19 cellular contexts compared by ENCODE assay signal in the genomic region with DNA sequence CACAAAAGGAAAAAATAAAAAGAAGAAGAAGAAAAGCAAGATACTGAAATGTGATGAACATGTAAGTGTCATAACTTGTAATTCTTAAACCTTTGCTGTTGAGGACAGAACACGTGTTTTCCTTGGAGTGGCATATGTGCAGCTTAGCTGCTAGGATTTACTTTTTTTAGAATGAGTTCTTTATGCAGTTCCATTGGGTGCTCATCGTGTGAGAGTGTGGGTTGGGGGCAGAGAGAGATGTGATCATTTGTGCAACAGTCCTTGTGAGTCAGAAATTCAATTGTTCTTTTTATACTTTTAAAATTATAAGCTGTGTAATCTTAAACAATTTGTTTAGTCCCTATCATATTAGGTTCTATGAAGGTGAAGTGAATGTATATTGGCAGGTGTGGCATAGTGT. TPM values are rescaled to one million over a fixed set of nuclear protein-coding genes. Genes with fewer than 3 reads are reported as not detected.
DNase-seq lines count a peak whose midpoint lies in the region; ATAC-seq and TF ChIP-seq lines count a peak whose summit lies in the region.
"Had no signal": no experiment of that assay in that cellular context is flagged by ENCODE, and none has a peak within 500 bp of the region (broad histone marks: within the 10 kb centered on the region; RNA-seq: fewer than 3 reads in every experiment).

No MANE protein-coding gene starts in this region.

- ATAC-seq in memory B cell (ENCODE audit: low read depth) (no peak), psoas muscle (no peak)
- ATAC-seq: CD8-positive, alpha-beta T cell had no signal

- peaks cover 20% of the 10 kb centered on the region for H3K4me1 Mint-ChIP-seq in activated naive CD4-positive, alpha-beta T cell treated with anti-CD3 and anti-CD28 coated beads, Interleukin-2, amount 50 U/mL, for 24 hours
- peaks cover 8% of the 10 kb centered on the region for H3K4me1 Mint-ChIP-seq in activated naive CD4-positive, alpha-beta T cell treated with anti-CD3 and anti-CD28 coated beads for 36 hours (ENCODE audit: low read depth)
- H3K4me1 Mint-ChIP-seq in endothelial cell (ENCODE audit: unreplicated experiment) (peaks cover 2% of the 10 kb centered on the region), memory B cell (peaks cover 4% of the 10 kb centered on the region)

- peaks cover 62% of the 10 kb centered on the region for H3K36me3 ChIP-seq in WERI-Rb-1
- H3K36me3 ChIP-seq in psoas muscle (ENCODE audit: insufficient read depth in 1 of 2, low read depth in 1 of 2) = peaks cover 10 to 97% of the 10 kb centered on the region in 2 donors

- TF ChIP-seq CTCF in WERI-Rb-1 (IDR thresholded peaks at IDR 0.05; ENCODE audit: low read depth, low read length) = no peak
- no peak for TF ChIP-seq CTCF in endothelial cell (IDR thresholded peaks at IDR 0.05; ENCODE audit: unreplicated experiment)
- TF ChIP-seq CTCF in psoas muscle (IDR thresholded peaks at IDR 0.05) = no peak

- WGBS in psoas muscle, 3 donors = 88 to 94% (median 93%) methylated on average over 2 of the region's 2 CpGs

- peaks cover 9% of the 10 kb centered on the region for H3K36me3 Mint-ChIP-seq in activated naive CD4-positive, alpha-beta T cell treated with anti-CD3 and anti-CD28 coated beads, Interleukin-2, amount 50 U/mL, for 24 hours
- H3K36me3 Mint-ChIP-seq in activated naive CD4-positive, alpha-beta T cell treated with anti-CD3 and anti-CD28 coated beads for 36 hours (ENCODE audit: low read depth) = peaks cover 16% of the 10 kb centered on the region
- H3K36me3 Mint-ChIP-seq in endothelial cell (ENCODE audit: low read depth, unreplicated experiment) (peaks cover 20% of the 10 kb centered on the region), memory B cell (peaks cover 13% of the 10 kb centered on the region)

- H3K9me3 ChIP-seq in WERI-Rb-1 (ENCODE audit: severe bottlenecking) (no peaks in the 10 kb centered on the region), psoas muscle (no peaks in the 10 kb centered on the region)
- H3K9me3 ChIP-seq: BLaER1, Caco-2, HAP-1 had no signal

- no peak for DNase-seq in activated naive CD4-positive, alpha-beta T cell treated with anti-CD3 and anti-CD28 coated beads for 36 hours
- no peak for DNase-seq in WERI-Rb-1
- no peak for DNase-seq in endothelial cell (ENCODE audit: low spot score)
- no peak for DNase-seq in memory B cell (ENCODE audit: low spot score in 2 of 2)
- no peak for DNase-seq in psoas muscle
- no peak for DNase-seq in SHP77 (lab: John Stamatoyannopoulos, UW)
- DNase-seq in effector CD8-positive, alpha-beta T cell (lab: John Stamatoyannopoulos, UW) = no peak
- DNase-seq: Caco-2; CD4-positive, CD25-positive, alpha-beta regulatory T cell; CD8-positive, alpha-beta T cell; DMS153; DND-41; GOT3; HFFc6 had no signal

- H3K27ac ChIP-seq in WERI-Rb-1 (peak overlapping the region; percentile 25), psoas muscle (no peak overlapping the region)
- H3K27ac ChIP-seq: BLaER1, C4-2B had no signal

- CTCF ChIA-PET in activated naive CD4-positive, alpha-beta T cell treated with anti-CD3 and anti-CD28 coated beads for 36 hours (lab: Charles Lee) = no interaction called here

- H3K4me1 ChIP-seq in psoas muscle = no peaks in the 10 kb centered on the region
- H3K4me1 ChIP-seq: HAP-1 had no signal

- peak overlapping the region; percentile 68 for H3K27ac Mint-ChIP-seq in activated naive CD4-positive, alpha-beta T cell treated with anti-CD3 and anti-CD28 coated beads, Interleukin-2, amount 50 U/mL, for 24 hours
- no peak overlapping the region for H3K27ac Mint-ChIP-seq in activated naive CD4-positive, alpha-beta T cell treated with anti-CD3 and anti-CD28 coated beads for 36 hours
- H3K27ac Mint-ChIP-seq in endothelial cell (ENCODE audit: unreplicated experiment) = no peak overlapping the region
- peak overlapping the region; percentile 26 for H3K27ac Mint-ChIP-seq in memory B cell
- H3K27ac Mint-ChIP-seq: B cell; CD4-positive, CD25-positive, alpha-beta regulatory T cell; CD8-positive, alpha-beta T cell; HFFc6 had no signal

- H3K27me3 ChIP-seq in WERI-Rb-1 (ENCODE audit: insufficient read depth, low read depth, severe bottlenecking) = no peaks in the 10 kb centered on the region
- no peaks in the 10 kb centered on the region for H3K27me3 ChIP-seq in psoas muscle (ENCODE audit: insufficient read depth in 3 of 3, low read length in 2 of 3)
- H3K27me3 ChIP-seq: BLaER1 had no signal

- no peak overlapping the region for H3K4me3 Mint-ChIP-seq in activated naive CD4-positive, alpha-beta T cell treated with anti-CD3 and anti-CD28 coated beads, Interleukin-2, amount 50 U/mL, for 24 hours
- no peak overlapping the region for H3K4me3 Mint-ChIP-seq in activated naive CD4-positive, alpha-beta T cell treated with anti-CD3 and anti-CD28 coated beads for 36 hours
- H3K4me3 Mint-ChIP-seq in endothelial cell (ENCODE audit: unreplicated experiment) (peak overlapping the region; percentile 33), memory B cell (no peak overlapping the region)
- H3K4me3 Mint-ChIP-seq: B cell; CD4-positive, CD25-positive, alpha-beta regulatory T cell; CD8-positive, alpha-beta T cell; HFFc6 had no signal

- H3K27me3 Mint-ChIP-seq in activated naive CD4-positive, alpha-beta T cell treated with anti-CD3 and anti-CD28 coated beads, Interleukin-2, amount 50 U/mL, for 24 hours = no peaks in the 10 kb centered on the region
- no peaks in the 10 kb centered on the region for H3K27me3 Mint-ChIP-seq in activated naive CD4-positive, alpha-beta T cell treated with anti-CD3 and anti-CD28 coated beads for 36 hours (ENCODE audit: low read depth)
- H3K27me3 Mint-ChIP-seq in endothelial cell (ENCODE audit: unreplicated experiment) = peaks cover under 1% of the 10 kb centered on the region
- no peaks in the 10 kb centered on the region for H3K27me3 Mint-ChIP-seq in memory B cell
- H3K27me3 Mint-ChIP-seq: B cell; CD4-positive, CD25-positive, alpha-beta regulatory T cell had no signal

- H3K4me3 ChIP-seq in WERI-Rb-1 (ENCODE audit: low read depth, low read length) (no peak overlapping the region), psoas muscle (no peak overlapping the region)
- H3K4me3 ChIP-seq: BLaER1, HAP-1 had no signal

- intact Hi-C loops in activated naive CD4-positive, alpha-beta T cell treated with anti-CD3 and anti-CD28 coated beads for 36 hours (cut with micrococcal nuclease) = no loop called here
- intact Hi-C loops in psoas muscle (cut with DNase I) = no loop called here

- H3K9me3 Mint-ChIP-seq in activated naive CD4-positive, alpha-beta T cell treated with anti-CD3 and anti-CD28 coated beads, Interleukin-2, amount 50 U/mL, for 24 hours = no peaks in the 10 kb centered on the region
- no peaks in the 10 kb centered on the region for H3K9me3 Mint-ChIP-seq in activated naive CD4-positive, alpha-beta T cell treated with anti-CD3 and anti-CD28 coated beads for 36 hours
- H3K9me3 Mint-ChIP-seq in endothelial cell (ENCODE audit: unreplicated experiment) = no peaks in the 10 kb centered on the region
- no peaks in the 10 kb centered on the region for H3K9me3 Mint-ChIP-seq in memory B cell
- H3K9me3 Mint-ChIP-seq: CD4-positive, CD25-positive, alpha-beta regulatory T cell; CD8-positive, alpha-beta T cell; HFFc6 had no signal

RNA-seq across cellular contexts. Expression of a gene that starts 5.5 kb away (rescaled TPM):
- total RNA-seq in activated naive CD4-positive, alpha-beta T cell treated with anti-CD3 and anti-CD28 coated beads for 36 hours = 1 to 10 TPM; 8.4 to 9.8 TPM
- 3.9 TPM for total RNA-seq in endothelial cell (ENCODE audit: unreplicated experiment)
- 10 to 100 TPM in 3 of 4 donors, 1 to 10 TPM in 1; 9.4 to 16.0 (median 13.4) TPM for total RNA-seq in psoas muscle
- 10 to 100 TPM; 12.0 to 20.5 (median 14.5) TPM for polyA plus RNA-seq in psoas muscle

RNA-seq across cellular contexts. Expression of a gene that starts 15.2 kb away (rescaled TPM):
- 10 to 100 TPM; 11.0 to 11.3 TPM for total RNA-seq in activated naive CD4-positive, alpha-beta T cell treated with anti-CD3 and anti-CD28 coated beads for 36 hours
- total RNA-seq in endothelial cell (ENCODE audit: unreplicated experiment) = 1.7 TPM
- 10 to 100 TPM in 1 of 4 donors, 1 to 10 TPM in 3; 8.7 to 12.1 (median 8.9) TPM for total RNA-seq in psoas muscle
- polyA plus RNA-seq in psoas muscle = 10 to 100 TPM; 11.1 to 30.6 (median 18.3) TPM

RNA-seq across cellular contexts. Expression of a gene that starts 41.4 kb away (rescaled TPM):
- 10 to 100 TPM; 96.2 to 99.9 TPM for total RNA-seq in activated naive CD4-positive, alpha-beta T cell treated with anti-CD3 and anti-CD28 coated beads for 36 hours
- total RNA-seq in endothelial cell (ENCODE audit: unreplicated experiment) (84.4 TPM), psoas muscle (10 to 100 TPM; 35.6 to 54.4 (median 39.7) TPM)
- polyA plus RNA-seq in psoas muscle = 10 to 100 TPM; 29.2 to 44.6 (median 40.0) TPM

RNA-seq across cellular contexts. Expression of a gene that starts 51.4 kb away (rescaled TPM):
- 10 to 100 TPM; 10.6 to 11.3 TPM for total RNA-seq in activated naive CD4-positive, alpha-beta T cell treated with anti-CD3 and anti-CD28 coated beads for 36 hours
- total RNA-seq in endothelial cell (ENCODE audit: unreplicated experiment) (5.4 TPM), psoas muscle (10 to 100 TPM in 3 of 4 donors, 1 to 10 TPM in 1; 6.2 to 14.9 (median 10.6) TPM)
- 10 to 100 TPM in 2 of 3 donors, 1 to 10 TPM in 1; 5.5 to 18.0 (median 16.8) TPM for polyA plus RNA-seq in psoas muscle

RNA-seq across cellular contexts. Expression of a gene that starts 51.5 kb away (rescaled TPM):
- total RNA-seq in activated naive CD4-positive, alpha-beta T cell treated with anti-CD3 and anti-CD28 coated beads for 36 hours = 100 to 1,000 TPM in 1 of 2 experiments, 10 to 100 TPM in 1; 99.6 to 107 TPM
- total RNA-seq in endothelial cell (ENCODE audit: unreplicated experiment) (60.3 TPM), psoas muscle (10 to 100 TPM; 10.1 to 19.2 (median 13.7) TPM)
- polyA plus RNA-seq in psoas muscle = 10 to 100 TPM; 13.9 to 28.7 (median 15.2) TPM

Comparison
In these comparisons a context has a peak if more than half of its experiments do, and no peak if none do; other contexts are left out.
1. H3K27ac Mint-ChIP-seq: peak in activated naive CD4-positive, alpha-beta T cell treated with anti-CD3 and anti-CD28 coated beads, Interleukin-2, amount 50 U/mL, for 24 hours (single experiment) and memory B cell (single experiment); none in activated naive CD4-positive, alpha-beta T cell treated with anti-CD3 and anti-CD28 coated beads for 36 hours (single experiment) and endothelial cell (single experiment).